In the genomic region with DNA sequence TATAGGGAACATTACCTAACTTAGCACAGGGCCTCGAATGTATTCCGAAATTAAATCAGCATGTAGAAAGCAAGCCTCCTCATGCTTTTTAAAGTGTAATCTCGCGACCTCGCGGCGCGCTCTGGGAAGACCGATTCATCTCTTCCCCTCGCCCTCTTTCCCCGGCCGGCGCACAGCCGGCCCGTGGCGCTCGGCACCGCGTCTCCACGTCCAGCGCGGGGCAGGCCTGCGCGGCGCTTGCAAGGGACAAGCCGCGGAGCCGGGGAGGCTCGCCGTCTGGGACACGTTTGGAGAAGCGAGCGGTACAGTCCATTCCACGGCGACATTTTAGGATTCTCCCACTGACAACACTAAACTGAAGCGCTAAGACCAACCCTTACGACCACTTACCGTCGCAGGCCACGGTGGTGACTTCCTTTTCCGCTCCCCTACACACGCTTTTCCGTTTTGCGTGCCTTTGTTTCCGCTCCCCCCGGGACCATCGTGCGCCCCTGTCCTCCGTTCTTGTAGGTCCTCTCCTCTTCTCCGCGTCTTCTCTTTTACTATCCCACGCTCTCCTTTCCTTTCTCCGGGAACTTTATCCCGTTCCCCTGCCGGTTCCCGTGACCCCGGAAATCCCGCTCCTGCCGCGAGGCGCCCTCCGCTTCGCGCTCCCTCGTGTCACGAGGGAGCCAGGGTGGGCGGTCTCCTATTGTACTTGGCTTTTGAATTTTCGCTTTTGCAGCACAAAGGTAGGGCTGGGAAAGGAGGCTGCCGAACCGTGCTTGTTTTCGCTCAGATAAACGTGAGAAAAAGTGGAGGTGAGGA, we compare ENCODE assay signal across 8 cellular contexts. TPM values are rescaled to one million over a fixed set of nuclear protein-coding genes. Genes with fewer than 3 reads are reported as not detected.
A peak's percentile ranks its signal among the peaks of the same experiment; 100 is the strongest.
DNase-seq lines count a peak whose midpoint lies in the region; ATAC-seq and TF ChIP-seq lines count a peak whose summit lies in the region.

A gene with protein sequence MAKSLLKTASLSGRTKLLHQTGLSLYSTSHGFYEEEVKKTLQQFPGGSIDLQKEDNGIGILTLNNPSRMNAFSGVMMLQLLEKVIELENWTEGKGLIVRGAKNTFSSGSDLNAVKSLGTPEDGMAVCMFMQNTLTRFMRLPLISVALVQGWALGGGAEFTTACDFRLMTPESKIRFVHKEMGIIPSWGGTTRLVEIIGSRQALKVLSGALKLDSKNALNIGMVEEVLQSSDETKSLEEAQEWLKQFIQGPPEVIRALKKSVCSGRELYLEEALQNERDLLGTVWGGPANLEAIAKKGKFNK (minus strand): TSS at position 664 of the 807 bp plus-strand sequence. CDS start 12,581 bp downstream, outside the sequence.

- CTCF ChIA-PET in A673 (lab: Charles Lee), result no interaction called here

- peak within 1 kb of the TSS; percentile 97 for H3K27ac ChIP-seq in A673 (ENCODE audit: low read depth, low read length, poor library complexity, severe bottlenecking)

- TF ChIP-seq CTCF in A673 (conservative IDR thresholded peaks at IDR 0.05; ENCODE audit: low read depth, low read length) (no peak), WI38 (IDR thresholded peaks at IDR 0.05; ENCODE audit: low read depth, low read length) (no peak), kidney epithelial cell (IDR thresholded peaks at IDR 0.05; ENCODE audit: insufficient read depth, low read length, poor library complexity, severe bottlenecking) (no peak)

- no peaks in the 10 kb centered on the region for H3K36me3 ChIP-seq in A673 (ENCODE audit: insufficient read depth, low read length, poor library complexity, severe bottlenecking)
- H3K36me3 ChIP-seq in kidney epithelial cell (ENCODE audit: control insufficient read depth, insufficient read depth, low read length), result no peaks in the 10 kb centered on the region

- H3K27ac Mint-ChIP-seq in central memory CD8-positive, alpha-beta T cell (ENCODE audit: low read depth), result no peak within 1 kb of the TSS

- no peaks in the 10 kb centered on the region for H3K9me3 Mint-ChIP-seq in central memory CD8-positive, alpha-beta T cell

- H3K4me3 ChIP-seq in A673 (ENCODE audit: low read depth, low read length, poor library complexity, severe bottlenecking), result peak within 1 kb of the TSS; percentile 86
- peak within 1 kb of the TSS; percentile 87 for H3K4me3 ChIP-seq in WI38 (ENCODE audit: low read depth, low read length)
- H3K4me3 ChIP-seq in kidney epithelial cell (ENCODE audit: low read depth, low read length), result peak within 1 kb of the TSS; percentile 61

- peak; percentile 92 for DNase-seq in A673 (ENCODE audit: low spot score)
- peak; percentile 26 for DNase-seq in NCI-H2196 treated with DMSO at 0.1 percent for 48 hours (lab: John Stamatoyannopoulos, UW; ENCODE audit: unreplicated experiment)
- peak; percentile 52 to 55 for DNase-seq in central memory CD8-positive, alpha-beta T cell (ENCODE audit: low spot score in 2 of 2)
- DNase-seq in kidney epithelial cell (ENCODE audit: low read depth), result no peak
- DNase-seq in stimulated activated CD4-positive, alpha-beta T cell treated with anti-CD3 and anti-CD28 coated beads, Interleukin-15, amount 100 ng/mL, for 24 hours, result peak; percentile 83

- no peaks in the 10 kb centered on the region for H3K9me3 ChIP-seq in A673 (ENCODE audit: low read depth, low read length, poor library complexity, severe bottlenecking)

- intact Hi-C loops in A673 (cut with micrococcal nuclease; ENCODE audit: unreplicated experiment), result loop anchor here (2.0 kb wide), 1 partner anchor 174 kb away; no protein-coding TSS in a partner anchor

- peaks cover 1% of the 10 kb centered on the region for H3K36me3 Mint-ChIP-seq in central memory CD8-positive, alpha-beta T cell (ENCODE audit: insufficient read depth)

- peaks cover 26% of the 10 kb centered on the region for H3K4me1 ChIP-seq in A673 (ENCODE audit: insufficient read depth, low read length, poor library complexity, severe bottlenecking)

- H3K4me3 Mint-ChIP-seq in central memory CD8-positive, alpha-beta T cell, result no peak within 1 kb of the TSS

- POLR2A ChIA-PET in A673 (lab: Charles Lee; ENCODE audit: low non-redundant PET), result no interaction called here

- H3K27me3 Mint-ChIP-seq in central memory CD8-positive, alpha-beta T cell, result no peaks in the 10 kb centered on the region

- no peaks in the 10 kb centered on the region for H3K27me3 ChIP-seq in A673 (replicated peaks; ENCODE audit: insufficient read depth, low read depth, low read length, poor library complexity)
- no peaks in the 10 kb centered on the region for H3K27me3 ChIP-seq in kidney epithelial cell (ENCODE audit: control insufficient read depth, insufficient read depth, low read length)

- no TSS peak for BruUV-seq in A673 (replicated peaks; lab: Mats Ljungman, UMichigan)

- H3K4me1 Mint-ChIP-seq in central memory CD8-positive, alpha-beta T cell, result no peaks in the 10 kb centered on the region

- peak; percentile 56 for ATAC-seq in GM18870 (IDR thresholded peaks at IDR 0.05; ENCODE audit: unreplicated experiment)
- ATAC-seq in HG03103 (IDR thresholded peaks at IDR 0.05; ENCODE audit: low read depth, unreplicated experiment), result peak; percentile 48
- ATAC-seq in central memory CD8-positive, alpha-beta T cell (replicated peaks; ENCODE audit: extremely low read depth, poor library complexity, severe bottlenecking), result peak; percentile 84

RNA-seq across cellular contexts. Expression of the gene that starts here (rescaled TPM):
- 79.7 and 102 TPM in 2 replicates for total RNA-seq in A673 (2021)
- total RNA-seq in kidney epithelial cell, result 48.6 and 66.3 TPM in 2 replicates
